Comparison of ENCODE assay signal across 12 cellular contexts in the genomic region with DNA sequence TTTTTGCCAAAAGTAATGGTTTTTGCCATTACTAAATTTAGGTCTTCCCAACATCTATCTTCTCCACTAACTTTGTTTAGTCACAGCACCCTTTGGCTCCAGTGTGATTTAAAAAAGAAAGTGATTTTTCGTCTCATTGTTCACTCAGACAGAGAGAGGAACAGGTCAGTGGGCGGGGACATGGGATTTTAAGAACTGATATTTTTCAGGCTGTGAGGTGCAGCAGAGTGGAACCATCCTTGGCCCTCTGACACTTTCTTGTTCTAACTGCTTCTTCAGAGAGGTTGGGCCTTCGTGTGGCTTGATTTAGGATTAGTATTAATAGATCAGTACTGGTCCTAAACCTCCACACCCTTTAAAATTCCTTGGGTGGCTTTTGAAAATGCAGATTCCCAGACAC. TPM values are rescaled to one million over a fixed set of nuclear protein-coding genes. Genes with fewer than 3 reads are reported as not detected.
DNase-seq lines count a peak whose midpoint lies in the region; ATAC-seq and TF ChIP-seq lines count a peak whose summit lies in the region.
"Had no signal": no experiment of that assay in that cellular context is flagged by ENCODE, and none has a peak within 500 bp of the region (broad histone marks: within the 10 kb centered on the region; RNA-seq: fewer than 3 reads in every experiment).

No MANE protein-coding gene starts in this region.

- ATAC-seq in GM19452 (IDR thresholded peaks at IDR 0.05; ENCODE audit: unreplicated experiment), result peak; percentile 93
- peak; percentile 95 for ATAC-seq in HG02870 (IDR thresholded peaks at IDR 0.05; ENCODE audit: unreplicated experiment)
- peak; percentile 96 for ATAC-seq in HG03565 (IDR thresholded peaks at IDR 0.05; ENCODE audit: unreplicated experiment)

- peaks cover 4% of the 10 kb centered on the region for H3K36me3 Mint-ChIP-seq in Caco-2 (ENCODE audit: insufficient read depth, unreplicated experiment)

- TF ChIP-seq CTCF in GM13977 (IDR thresholded peaks at IDR 0.05; ENCODE audit: extremely low read depth, insufficient read depth, missing control alignments) (no peak), Caco-2 (IDR thresholded peaks at IDR 0.05; ENCODE audit: insufficient read depth in 1 of 2, low read depth in 1 of 2, low read length in 1 of 2, severe bottlenecking in 1 of 2, unreplicated experiment in 1 of 2) (no peak)

- peak; percentile 62 for DNase-seq in GM13977 (ENCODE audit: low spot score)
- no peak for DNase-seq in HuH-7 (ENCODE audit: low spot score)
- DNase-seq in Caco-2, result no peak
- no peak for DNase-seq in DMS53 treated with DMSO at 0.1 percent for 48 hours (lab: John Stamatoyannopoulos, UW; ENCODE audit: unreplicated experiment)
- no peak for DNase-seq in LoVo (ENCODE audit: low spot score)
- DNase-seq: BE2C, NCI-H1694 treated with DMSO at 0.1 percent for 48 hours had no signal

- POLR2A ChIA-PET in Caco-2 (lab: Charles Lee), result no interaction called here

- H3K9me3 ChIP-seq in Caco-2, result no peaks in the 10 kb centered on the region
- H3K9me3 ChIP-seq: BE2C had no signal

- no peak overlapping the region for H3K27ac Mint-ChIP-seq in Caco-2 (ENCODE audit: unreplicated experiment)

- H3K4me1 ChIP-seq in Caco-2, result peaks cover 4% of the 10 kb centered on the region; the same call in 1 of the 2 replicates
- H3K4me1 ChIP-seq: BE2C had no signal

- CTCF ChIA-PET in Caco-2 (lab: Charles Lee), result no interaction called here

- no peak overlapping the region for H3K4me3 Mint-ChIP-seq in Caco-2 (ENCODE audit: unreplicated experiment)

- H3K27me3 ChIP-seq in Caco-2 (replicated peaks; ENCODE audit: control insufficient read depth, insufficient read depth, low read length), result no peaks in the 10 kb centered on the region
- H3K27me3 ChIP-seq: BE2C, cardiac muscle cell had no signal

- H3K36me3 ChIP-seq in Caco-2 (ENCODE audit: control insufficient read depth, insufficient read depth, low read length), result no peaks in the 10 kb centered on the region
- H3K36me3 ChIP-seq: BE2C, cardiac muscle cell had no signal

- in situ Hi-C loops in GM13977 (cut with MboI; ENCODE audit: low pct_unique_long_range_greater_than_20kb, low sequenced_read_pairs, unreplicated experiment), result no loop called here

- no peaks in the 10 kb centered on the region for H3K27me3 Mint-ChIP-seq in Caco-2 (ENCODE audit: insufficient read depth, unreplicated experiment)

- H3K9me3 Mint-ChIP-seq in Caco-2 (ENCODE audit: unreplicated experiment), result no peaks in the 10 kb centered on the region

- intact Hi-C loops in Caco-2 (cut with micrococcal nuclease; ENCODE audit: unreplicated experiment), result no loop called here

- H3K4me1 Mint-ChIP-seq in Caco-2 (ENCODE audit: low read depth, unreplicated experiment), result peaks cover 9% of the 10 kb centered on the region

- H3K4me3 ChIP-seq in Caco-2 (ENCODE audit: low read depth, low read length), result no peak overlapping the region
- H3K4me3 ChIP-seq: cardiac muscle cell had no signal

- no TSS peak for BruUV-seq in Caco-2 (replicated peaks; lab: Mats Ljungman, UMichigan)

RNA-seq across cellular contexts. Expression of gene CASQ2, which starts 38.7 kb away (rescaled TPM):
- total RNA-seq in Caco-2 (2022), result 0.18 TPM in 1 of 2 replicates, not detected in the other
- total RNA-seq: kidney epithelial cell had no signal
